In genomic region chr6:80006541-80006940, GRCh38 we compare ENCODE assay signal across 28 cellular contexts. TPM values are rescaled to one million over a fixed set of nuclear protein-coding genes. Genes with fewer than 3 reads are reported as not detected.
DNase-seq lines count a peak whose midpoint lies in the region; ATAC-seq and TF ChIP-seq lines count a peak whose summit lies in the region.
"Had no signal": no experiment of that assay in that cellular context is flagged by ENCODE, and none has a peak within 500 bp of the region (broad histone marks: within the 10 kb centered on the region; RNA-seq: fewer than 3 reads in every experiment).

No MANE protein-coding gene starts in this region.

- H3K4me1 ChIP-seq in GM23248 (ENCODE audit: insufficient read depth): peaks cover 4% of the 10 kb centered on the region; the same call in 1 of the 2 replicates
- H3K4me1 ChIP-seq in esophagus muscularis mucosa: peaks cover 10 to 16% (median 14%) of the 10 kb centered on the region in 4 donors
- peaks cover 0 to 16% (median 9%) of the 10 kb centered on the region in 12 donors for H3K4me1 ChIP-seq in heart left ventricle
- H3K4me1 ChIP-seq: parathyroid adenoma had no signal

- no peaks in the 10 kb centered on the region for H3K36me3 ChIP-seq in GM23248 (ENCODE audit: low read depth)
- H3K36me3 ChIP-seq in SK-N-MC (ENCODE audit: insufficient read depth, low read length): peaks cover 55% of the 10 kb centered on the region
- H3K36me3 ChIP-seq in esophagus muscularis mucosa: no peaks in the 10 kb centered on the region
- H3K36me3 ChIP-seq in heart left ventricle: peaks cover 0 to 10% (median 0%) of the 10 kb centered on the region in 9 donors
- H3K36me3 ChIP-seq: upper lobe of left lung had no signal

- POLR2A ChIA-PET in CD4-positive, alpha-beta T cell (lab: Charles Lee): interaction anchor here (1.0 kb wide), 1 partner anchor 100 kb away, joined by 3 read pairs; the partner anchor contains the start of gene BCKDHB

- H3K79me2 ChIP-seq in GM23248 (ENCODE audit: insufficient read depth): peaks cover 28% of the 10 kb centered on the region
- H3K79me2 ChIP-seq: parathyroid adenoma had no signal

- no peaks in the 10 kb centered on the region for H3K27me3 Mint-ChIP-seq in CD4-positive, alpha-beta T cell
- no peaks in the 10 kb centered on the region for H3K27me3 Mint-ChIP-seq in nephron progenitor cell (ENCODE audit: low read depth, poor library complexity)
- H3K27me3 Mint-ChIP-seq: activated naive CD4-positive, alpha-beta T cell treated with anti-CD3 and anti-CD28 coated beads, Interleukin-2, amount 50 U/mL, for 24 hours had no signal

- no peaks in the 10 kb centered on the region for H3K9me2 ChIP-seq in GM23248 (ENCODE audit: insufficient read depth)

- no peak overlapping the region for H3K27ac ChIP-seq in CD4-positive, alpha-beta T cell (ENCODE audit: low read depth, low read length)
- H3K27ac ChIP-seq in GM23248 (no peak overlapping the region), SK-N-MC (no peak overlapping the region), esophagus muscularis mucosa (replicated peaks in 1 of 4) (no peak overlapping the region), heart left ventricle (no peak overlapping the region)
- H3K27ac ChIP-seq: parathyroid adenoma, RWPE1, spleen, upper lobe of left lung, WERI-Rb-1 had no signal

- H3K27ac Mint-ChIP-seq in CD4-positive, alpha-beta T cell: no peak overlapping the region
- no peak overlapping the region for H3K27ac Mint-ChIP-seq in nephron progenitor cell
- H3K27ac Mint-ChIP-seq: activated naive CD4-positive, alpha-beta T cell treated with anti-CD3 and anti-CD28 coated beads, Interleukin-2, amount 50 U/mL, for 24 hours; nephron had no signal

- H4K20me1 ChIP-seq in GM23248 (ENCODE audit: insufficient read depth): no peaks in the 10 kb centered on the region

- no peak for TF ChIP-seq EP300 in esophagus muscularis mucosa (IDR thresholded peaks at IDR 0.05)

- 33 to 51% methylated on average over 1 of the region's 1 CpG for WGBS in GM23248 (ENCODE audit: low coverage in 1 of 2, low lambda C conversion rate in 2 of 2, missing lambda C conversion rate in 2 of 2), 2 experiments
- WGBS in esophagus muscularis mucosa: 82% methylated on average over 1 of the region's 1 CpG
- WGBS in heart left ventricle, 4 donors: 85 to 95% (median 88%) methylated on average over 1 of the region's 1 CpG

- peaks cover 21% of the 10 kb centered on the region for H3K4me1 Mint-ChIP-seq in CD4-positive, alpha-beta T cell (ENCODE audit: low read depth)
- peaks cover 40% of the 10 kb centered on the region for H3K4me1 Mint-ChIP-seq in nephron progenitor cell

- H3K9ac ChIP-seq in GM23248 (no peak overlapping the region), SK-N-MC (ENCODE audit: insufficient read length) (no peak overlapping the region)
- H3K9ac ChIP-seq: parathyroid adenoma had no signal

- no peak for TF ChIP-seq CTCF in CD4-positive, alpha-beta T cell (IDR thresholded peaks at IDR 0.05)
- no peak for TF ChIP-seq CTCF in nephron progenitor cell (IDR thresholded peaks at IDR 0.05)
- no peak for TF ChIP-seq CTCF in esophagus muscularis mucosa (IDR thresholded peaks at IDR 0.05)
- no peak for TF ChIP-seq CTCF in heart left ventricle (IDR thresholded peaks at IDR 0.05)

- no peaks in the 10 kb centered on the region for H3K36me3 Mint-ChIP-seq in CD4-positive, alpha-beta T cell (ENCODE audit: low read depth)
- peaks cover 37% of the 10 kb centered on the region for H3K36me3 Mint-ChIP-seq in nephron progenitor cell (ENCODE audit: low read depth)
- H3K36me3 Mint-ChIP-seq: activated naive CD4-positive, alpha-beta T cell treated with anti-CD3 and anti-CD28 coated beads, Interleukin-2, amount 50 U/mL, for 24 hours had no signal

- H3K4me3 ChIP-seq in GM23248: 0 out of 2 replicates have a peak overlapping the region, but pooled peaks have one; percentile 86
- peak overlapping the region; percentile 90; the same call in 1 of the 2 replicates for H3K4me3 ChIP-seq in SK-N-MC
- H3K4me3 ChIP-seq in esophagus muscularis mucosa: no peak overlapping the region
- H3K4me3 ChIP-seq in heart left ventricle: no peak overlapping the region
- H3K4me3 ChIP-seq: lung, mucosa of descending colon, spleen, upper lobe of left lung had no signal

- in situ Hi-C loops in GM23248 (cut with MboI): no loop called here

- no peak for DNase-seq in CD4-positive, alpha-beta T cell
- DNase-seq in GM23248 (no peak), SK-N-MC (ENCODE audit: low read depth, low spot score) (no peak), nephron progenitor cell (no peak), NCI-H226 (no peak), esophagus muscularis mucosa (ENCODE audit: extremely low spot score) (no peak), heart left ventricle (no peak)
- DNase-seq: activated CD8-positive, alpha-beta memory T cell treated with anti-CD3 and anti-CD28 coated beads, Interleukin-2, amount 50 U/mL, for 4 hours; anterior cingulate cortex; cortex of kidney; foreskin melanocyte; IMR-90; mucosa of descending colon; NCI-H1092 treated with DMSO at 0.1 percent for 48 hours; NCI-H1930; NCI-H526; right cardiac atrium; spleen; T1000; upper lobe of left lung; WERI-Rb-1 had no signal

- CTCF ChIA-PET in CD4-positive, alpha-beta T cell (lab: Charles Lee): no interaction called here

- peak overlapping the region; percentile 31 for H3K4me3 Mint-ChIP-seq in CD4-positive, alpha-beta T cell
- peak overlapping the region; percentile 99 for H3K4me3 Mint-ChIP-seq in nephron progenitor cell
- H3K4me3 Mint-ChIP-seq: activated naive CD4-positive, alpha-beta T cell treated with anti-CD3 and anti-CD28 coated beads, Interleukin-2, amount 50 U/mL, for 24 hours had no signal

- H3K4me2 ChIP-seq in GM23248 (ENCODE audit: unreplicated experiment): no peak overlapping the region

- no peaks in the 10 kb centered on the region for H3K9me3 ChIP-seq in CD4-positive, alpha-beta T cell (ENCODE audit: control insufficient read depth, low read length)
- H3K9me3 ChIP-seq in GM23248 (ENCODE audit: low read depth): no peaks in the 10 kb centered on the region
- no peaks in the 10 kb centered on the region for H3K9me3 ChIP-seq in SK-N-MC (ENCODE audit: low read depth, low read length)
- no peaks in the 10 kb centered on the region for H3K9me3 ChIP-seq in esophagus muscularis mucosa
- no peaks in the 10 kb centered on the region for H3K9me3 ChIP-seq in heart left ventricle
- H3K9me3 ChIP-seq: mucosa of descending colon, spleen, upper lobe of left lung had no signal

- no peaks in the 10 kb centered on the region for H3F3A ChIP-seq in GM23248 (ENCODE audit: insufficient read depth)

- intact Hi-C loops in CD4-positive, alpha-beta T cell (cut with DNase I, micrococcal nuclease): loop anchor here in 1 of 2 experiments (5.0 to 10.0 kb wide), 4 partner anchors 139 to 1142 kb away; partner anchors contain the start of genes HMGN3, IRAK1BP1 and LCA5
- intact Hi-C loops in esophagus muscularis mucosa (cut with DNase I) (no loop called here), heart left ventricle (cut with DNase I) (loop anchor here in 3 of 10 donors (10.0 kb wide), 1 partner anchor 98 kb away; the partner anchor contains the start of gene BCKDHB (in 3 of the 3))

- TF ChIP-seq POLR2A in esophagus muscularis mucosa (IDR thresholded peaks at IDR 0.05; ENCODE audit: low read depth): no peak
- no peak for TF ChIP-seq POLR2A in heart left ventricle (IDR thresholded peaks at IDR 0.05)

- H3K27me3 ChIP-seq in CD4-positive, alpha-beta T cell (ENCODE audit: control insufficient read depth, insufficient read depth, low read length): no peaks in the 10 kb centered on the region
- H3K27me3 ChIP-seq in GM23248 (replicated peaks; ENCODE audit: insufficient read depth): no peaks in the 10 kb centered on the region
- H3K27me3 ChIP-seq in esophagus muscularis mucosa: no peaks in the 10 kb centered on the region
- no peaks in the 10 kb centered on the region for H3K27me3 ChIP-seq in heart left ventricle
- H3K27me3 ChIP-seq: spleen, upper lobe of left lung had no signal

- H2AFZ ChIP-seq in GM23248: peak overlapping the region; percentile 97
- H2AFZ ChIP-seq: parathyroid adenoma had no signal

- H3K9me3 Mint-ChIP-seq in CD4-positive, alpha-beta T cell: no peaks in the 10 kb centered on the region
- no peaks in the 10 kb centered on the region for H3K9me3 Mint-ChIP-seq in nephron progenitor cell
- H3K9me3 Mint-ChIP-seq: activated naive CD4-positive, alpha-beta T cell treated with anti-CD3 and anti-CD28 coated beads, Interleukin-2, amount 50 U/mL, for 24 hours; activated T-helper 2 cell treated with anti-CD3 and anti-CD28 coated beads, Interferon-gamma antibody, Interleukin-2, Interleukin-4, amounts not matched to agents 10 μg/mL and 5 μg/mL and 100 μg/mL, durations not matched to agents 14 hours and 24 hours and 36 hours; nephron had no signal

- ATAC-seq in CD4-positive, alpha-beta T cell (ENCODE audit: poor library complexity): no peak
- ATAC-seq in heart left ventricle: no peak
- ATAC-seq: esophagus mucosa, mucosa of descending colon, right cardiac atrium had no signal

RNA-seq across cellular contexts. Expression of gene TTK, which starts 2.1 kb away (rescaled TPM):
- under 1 TPM; 0.45 to 0.60 TPM for total RNA-seq in CD4-positive, alpha-beta T cell
- 12.0 and 16.7 TPM in 2 replicates for total RNA-seq in GM23248 (2014; rRNA removed; shearing (Covaris generic))
- polyA plus RNA-seq in GM23248 (2016; fragmentation: Nextera tagmentation; extraction: Ambion mirVana): 7.8 and 8.7 TPM in 2 replicates
- 1 to 10 TPM in 1 of 4 donors, under 1 TPM in 1, not detected in 2; 0.83 to 1.6 TPM for total RNA-seq in esophagus muscularis mucosa
- 1 to 10 TPM in 1 of 9 donors, under 1 TPM in 6, not detected in 2; 0.12 to 2.9 (median 0.48) TPM for total RNA-seq in heart left ventricle
- polyA plus RNA-seq in heart left ventricle: under 1 TPM; 0.04 to 0.12 TPM

RNA-seq across cellular contexts. Expression of gene ELOVL4, which starts 59.2 kb away (rescaled TPM):
- total RNA-seq in CD4-positive, alpha-beta T cell: 1 to 10 TPM in 1 of 2 experiments, under 1 TPM in 1; 0.84 to 1.0 TPM
- 7.0 and 8.5 TPM in 2 replicates for total RNA-seq in GM23248 (2014; rRNA removed; shearing (Covaris generic))
- polyA plus RNA-seq in GM23248 (2016; fragmentation: Nextera tagmentation; extraction: Ambion mirVana): 12.5 TPM in 2 replicates
- 1 to 10 TPM; 2.1 to 3.7 (median 2.1) TPM for total RNA-seq in esophagus muscularis mucosa
- total RNA-seq in heart left ventricle: under 1 TPM; 0.09 to 0.48 (median 0.19) TPM
- polyA plus RNA-seq in heart left ventricle: under 1 TPM; 0.24 to 0.27 TPM

Comparison
In these comparisons a context has a peak if more than half of its experiments do, and no peak if none do; other contexts are left out.
1. H3K4me3 ChIP-seq: peak in GM23248 (single experiment) and SK-N-MC (single experiment); none in esophagus muscularis mucosa (0 of 4) and heart left ventricle (0 of 12).